9 cellular contexts compared by ENCODE assay signal in the genomic region with DNA sequence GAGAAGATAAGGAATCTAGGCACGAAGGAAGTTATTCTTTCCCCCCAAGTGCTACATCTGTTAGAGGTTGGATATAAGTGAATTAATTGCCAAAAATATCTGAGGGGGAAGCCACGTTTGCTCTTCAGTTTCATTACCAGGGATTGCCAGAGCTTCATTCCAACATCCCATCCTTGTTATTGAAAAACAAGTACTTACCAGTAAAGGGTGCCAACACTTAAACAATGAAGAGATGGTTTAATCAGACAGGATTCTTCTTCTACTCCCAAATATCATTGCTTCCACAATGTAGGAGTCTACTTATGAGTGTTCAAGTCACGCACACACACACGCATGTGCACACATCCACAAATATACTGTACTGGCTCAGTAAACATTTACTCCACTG.
DNase-seq lines count a peak whose midpoint lies in the region; ATAC-seq and TF ChIP-seq lines count a peak whose summit lies in the region.
"Had no signal": no experiment of that assay in that cellular context is flagged by ENCODE, and none has a peak within 500 bp of the region (broad histone marks: within the 10 kb centered on the region; RNA-seq: fewer than 3 reads in every experiment).

No MANE protein-coding gene starts in this region.

- H3K27me3 Mint-ChIP-seq in activated T-helper 17 cell treated with anti-CD3 and anti-CD28 coated beads, Interleukin-2, amount 50 U/mL, for 72 hours, result no peaks in the 10 kb centered on the region
- H3K27me3 Mint-ChIP-seq in memory B cell, result no peaks in the 10 kb centered on the region

- peak overlapping the region; percentile 99 for H3K27ac Mint-ChIP-seq in activated T-helper 17 cell treated with anti-CD3 and anti-CD28 coated beads, Interleukin-2, amount 50 U/mL, for 72 hours
- peak overlapping the region; percentile 86 for H3K27ac Mint-ChIP-seq in memory B cell

- H3K36me3 ChIP-seq in DOHH2 (ENCODE audit: control insufficient read depth, low read length), result no peaks in the 10 kb centered on the region

- H3K9me2 ChIP-seq in DOHH2 (replicated peaks; ENCODE audit: control insufficient read depth, low read length), result no peaks in the 10 kb centered on the region

- peaks cover 33% of the 10 kb centered on the region for H3K36me3 Mint-ChIP-seq in activated T-helper 17 cell treated with anti-CD3 and anti-CD28 coated beads, Interleukin-2, amount 50 U/mL, for 72 hours (ENCODE audit: low read depth)
- peaks cover 10% of the 10 kb centered on the region for H3K36me3 Mint-ChIP-seq in memory B cell

- H4K20me1 ChIP-seq in DOHH2 (ENCODE audit: control insufficient read depth, insufficient read depth, low read depth, low read length), result no peaks in the 10 kb centered on the region

- H3K27ac ChIP-seq in 22Rv1 (peak overlapping the region; percentile 24), DOHH2 (ENCODE audit: low read depth, low read length) (no peak overlapping the region)

- TF ChIP-seq CTCF in 22Rv1 (IDR thresholded peaks at IDR 0.05), result no peak
- no peak for TF ChIP-seq CTCF in DOHH2 (IDR thresholded peaks at IDR 0.05; ENCODE audit: low read depth, low read length, poor library complexity, severe bottlenecking)

- H3K4me3 Mint-ChIP-seq in activated T-helper 17 cell treated with anti-CD3 and anti-CD28 coated beads, Interleukin-2, amount 50 U/mL, for 72 hours, result peak overlapping the region; percentile 88
- no peak overlapping the region for H3K4me3 Mint-ChIP-seq in memory B cell

- H3K4me3 ChIP-seq in DOHH2 (ENCODE audit: low read length), result no peak overlapping the region

- H3K9me3 ChIP-seq in DOHH2 (ENCODE audit: control insufficient read depth, insufficient read depth, low read length), result no peaks in the 10 kb centered on the region; the same call in 1 of the 2 replicates

- H3K4me1 ChIP-seq in DOHH2 (ENCODE audit: control insufficient read depth, low read length), result peaks cover 35% of the 10 kb centered on the region

- peaks cover 12% of the 10 kb centered on the region for H3K27me3 ChIP-seq in DOHH2 (ENCODE audit: control insufficient read depth, low read length)

- no peaks in the 10 kb centered on the region for H3K9me3 Mint-ChIP-seq in activated T-helper 17 cell treated with anti-CD3 and anti-CD28 coated beads, Interleukin-2, amount 50 U/mL, for 72 hours
- H3K9me3 Mint-ChIP-seq in memory B cell, result peaks cover 3% of the 10 kb centered on the region

- ATAC-seq in activated T-helper 17 cell treated with anti-CD3 and anti-CD28 coated beads, Interleukin-2, amount 50 U/mL, for 72 hours (replicated peaks), result no peak
- ATAC-seq in memory B cell (ENCODE audit: low read depth) (no peak), HG03175 (IDR thresholded peaks at IDR 0.05; ENCODE audit: unreplicated experiment) (no peak), HG03521 (IDR thresholded peaks at IDR 0.05; ENCODE audit: unreplicated experiment) (no peak), GM18868 (IDR thresholded peaks at IDR 0.05; ENCODE audit: unreplicated experiment) (no peak)

- DNase-seq in memory B cell (ENCODE audit: low spot score in 2 of 2), result no peak
- DNase-seq in activated CD4-positive, CD25-positive, alpha-beta regulatory T cell treated with anti-CD3 and anti-CD28 coated beads, Interleukin-2, amount 50 U/mL, for 72 hours, result no peak
- DNase-seq: NCI-H1048 had no signal

- no peaks in the 10 kb centered on the region for H3K79me2 ChIP-seq in DOHH2 (ENCODE audit: control insufficient read depth, low read length)

- peaks cover 61% of the 10 kb centered on the region for H3K4me1 Mint-ChIP-seq in activated T-helper 17 cell treated with anti-CD3 and anti-CD28 coated beads, Interleukin-2, amount 50 U/mL, for 72 hours
- H3K4me1 Mint-ChIP-seq in memory B cell, result peaks cover 54% of the 10 kb centered on the region

- H3F3A ChIP-seq in DOHH2 (ENCODE audit: control insufficient read depth, insufficient read depth), result no peaks in the 10 kb centered on the region

- H3K4me2 ChIP-seq in DOHH2 (ENCODE audit: low read length), result peak overlapping the region; percentile 46
